8 cellular contexts compared by ENCODE assay signal in the genomic region with DNA sequence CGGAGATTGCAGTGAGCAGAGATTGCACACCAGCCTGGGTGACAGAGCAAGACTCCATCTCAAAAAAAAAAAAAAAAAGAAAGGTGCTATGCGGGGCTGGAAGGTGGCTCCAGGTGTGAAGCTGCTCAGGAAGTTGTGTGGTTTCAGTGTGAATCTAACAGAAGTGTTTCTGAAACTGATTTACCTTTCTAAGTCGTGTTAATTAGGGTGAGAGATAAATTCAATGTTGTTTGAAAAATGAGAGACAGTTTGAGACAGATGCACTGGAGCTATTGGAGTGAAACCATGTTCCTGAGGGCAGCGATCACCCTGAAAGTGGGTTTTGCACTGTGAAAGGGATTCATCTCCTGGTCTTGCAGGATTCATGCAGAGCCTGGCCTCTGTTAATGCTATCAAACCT. TPM values are rescaled to one million over a fixed set of nuclear protein-coding genes. Genes with fewer than 3 reads are reported as not detected.
A peak's percentile ranks its signal among the peaks of the same experiment; 100 is the strongest.
DNase-seq lines count a peak whose midpoint lies in the region; ATAC-seq lines count a peak whose summit lies in the region.
"Not testable (repeated sequence)": the region's sequence is repeated elsewhere in the genome, so short reads cannot be mapped to it uniquely, and the experiment has no call there.

No MANE protein-coding gene starts in this region.

- intact Hi-C loops in activated CD4-positive, alpha-beta memory T cell treated with anti-CD3 and anti-CD28 coated beads for 36 hours (cut with micrococcal nuclease); naive thymus-derived CD4-positive, alpha-beta T cell (cut with micrococcal nuclease): not testable (repeated sequence)

- not testable (repeated sequence) for H4K20me1 ChIP-seq in BLaER1 treated with 17β-estradiol and CSF1 and Interleukin-3, amounts not matched to agents 10 nM and 100 nM

- H3K36me3 Mint-ChIP-seq in IgD-negative memory B cell = not testable (repeated sequence)
- H3K36me3 Mint-ChIP-seq in activated CD4-positive, alpha-beta memory T cell treated with anti-CD3 and anti-CD28 coated beads for 36 hours = peaks cover 10% of the 10 kb centered on the region
- H3K36me3 Mint-ChIP-seq in naive thymus-derived CD4-positive, alpha-beta T cell = peaks cover 0 to 13% (median 9%) of the 10 kb centered on the region in 5 donors

- H3K27ac ChIP-seq in BLaER1 treated with 17β-estradiol and CSF1 and Interleukin-3, amounts not matched to agents 10 nM and 100 nM = peak overlapping the region in 1 of 11 experiments; percentile 1; a peak in 2 of 22 replicates
- not testable (repeated sequence) for H3K27ac ChIP-seq in naive thymus-derived CD4-positive, alpha-beta T cell (ENCODE audit: low read depth, low read length)

- POLR2A ChIA-PET in activated CD4-positive, alpha-beta memory T cell treated with anti-CD3 and anti-CD28 coated beads for 36 hours (lab: Charles Lee); naive thymus-derived CD4-positive, alpha-beta T cell (lab: Charles Lee): not testable (repeated sequence)

- H3K27ac Mint-ChIP-seq in IgD-negative memory B cell = peak overlapping the region; percentile 67 to 92 (median 79)
- peak overlapping the region; percentile 28 for H3K27ac Mint-ChIP-seq in activated CD4-positive, alpha-beta memory T cell treated with anti-CD3 and anti-CD28 coated beads for 36 hours
- peak overlapping the region in 3 of 9 donors; percentile 44 to 58 (median 49) for H3K27ac Mint-ChIP-seq in naive thymus-derived CD4-positive, alpha-beta T cell

- H3K4me2 ChIP-seq in BLaER1 treated with 17β-estradiol and CSF1 and Interleukin-3, amounts not matched to agents 10 nM and 100 nM = peak overlapping the region in 9 of 11 experiments; percentile 24 to 76 (median 60); a peak in 17 of 22 replicates

- H3K4me1 Mint-ChIP-seq in IgD-negative memory B cell = peaks cover 23 to 29% (median 27%) of the 10 kb centered on the region in 3 donors
- H3K4me1 Mint-ChIP-seq in activated CD4-positive, alpha-beta memory T cell treated with anti-CD3 and anti-CD28 coated beads for 36 hours (ENCODE audit: low read depth) = peaks cover 18% of the 10 kb centered on the region
- not testable (repeated sequence) for H3K4me1 Mint-ChIP-seq in naive thymus-derived CD4-positive, alpha-beta T cell

- H3K4me3 ChIP-seq in BLaER1 treated with 17β-estradiol and CSF1 and Interleukin-3, amounts not matched to agents 10 nM and 100 nM; naive thymus-derived CD4-positive, alpha-beta T cell (ENCODE audit: low read length): not testable (repeated sequence)

- H3K4me3 Mint-ChIP-seq in IgD-negative memory B cell = peak overlapping the region; percentile 42 to 84 (median 68)
- H3K4me3 Mint-ChIP-seq in activated CD4-positive, alpha-beta memory T cell treated with anti-CD3 and anti-CD28 coated beads for 36 hours = not testable (repeated sequence)
- peak overlapping the region in 1 of 10 donors; percentile 21 for H3K4me3 Mint-ChIP-seq in naive thymus-derived CD4-positive, alpha-beta T cell

- H3K4me1 ChIP-seq in BLaER1 treated with 17β-estradiol and CSF1 and Interleukin-3, amounts not matched to agents 10 nM and 100 nM = peaks cover 12 to 31% (median 26%) of the 10 kb centered on the region in 10 experiments
- H3K4me1 ChIP-seq in naive thymus-derived CD4-positive, alpha-beta T cell (ENCODE audit: control insufficient read depth in 2 of 2, insufficient read depth in 2 of 2, low read length in 2 of 2) = peaks cover 0 to 10% of the 10 kb centered on the region in 2 donors

- H3K27me3 Mint-ChIP-seq in IgD-negative memory B cell; activated CD4-positive, alpha-beta memory T cell treated with anti-CD3 and anti-CD28 coated beads for 36 hours; naive thymus-derived CD4-positive, alpha-beta T cell: not testable (repeated sequence)

- H3K27me3 ChIP-seq in BLaER1 treated with 17β-estradiol and CSF1 and Interleukin-3, amounts not matched to agents 10 nM and 100 nM; naive thymus-derived CD4-positive, alpha-beta T cell (ENCODE audit: control insufficient read depth in 2 of 2, insufficient read depth in 2 of 2, low read length in 2 of 2): not testable (repeated sequence)

- not testable (repeated sequence) for H3K9me3 Mint-ChIP-seq in IgD-negative memory B cell; activated CD4-positive, alpha-beta memory T cell treated with anti-CD3 and anti-CD28 coated beads for 36 hours; naive thymus-derived CD4-positive, alpha-beta T cell

- peak overlapping the region in 3 of 11 experiments; percentile 3 to 25 (median 6); a peak in 3 of 22 replicates for H3K9ac ChIP-seq in BLaER1 treated with 17β-estradiol and CSF1 and Interleukin-3, amounts not matched to agents 10 nM and 100 nM

- not testable (repeated sequence) for DNase-seq in activated CD4-positive, alpha-beta memory T cell treated with anti-CD3 and anti-CD28 coated beads for 36 hours; naive thymus-derived CD4-positive, alpha-beta T cell

- H3K9me3 ChIP-seq in BLaER1 treated with 17β-estradiol and CSF1 and Interleukin-3, amounts not matched to agents 10 nM and 100 nM (replicated peaks in 1 of 11); naive thymus-derived CD4-positive, alpha-beta T cell (ENCODE audit: control insufficient read depth in 2 of 3, low read length in 3 of 3): not testable (repeated sequence)

- CTCF ChIA-PET in activated CD4-positive, alpha-beta memory T cell treated with anti-CD3 and anti-CD28 coated beads for 36 hours (lab: Charles Lee); naive thymus-derived CD4-positive, alpha-beta T cell (lab: Charles Lee): not testable (repeated sequence)

- H3K36me3 ChIP-seq in BLaER1 treated with 17β-estradiol and CSF1 and Interleukin-3, amounts not matched to agents 10 nM and 100 nM = peaks cover 1 to 20% (median 9%) of the 10 kb centered on the region in 11 experiments
- H3K36me3 ChIP-seq in naive thymus-derived CD4-positive, alpha-beta T cell (ENCODE audit: control insufficient read depth in 2 of 3, insufficient read depth in 3 of 3, low read length in 3 of 3) = not testable (repeated sequence)

- ATAC-seq in GM18508 (IDR thresholded peaks at IDR 0.05; ENCODE audit: insufficient read depth, unreplicated experiment) (peak; percentile 13), GM19397 (IDR thresholded peaks at IDR 0.05; ENCODE audit: unreplicated experiment) (peak; percentile 33), GM21737 (IDR thresholded peaks at IDR 0.05; ENCODE audit: unreplicated experiment) (peak; percentile 31), HG03064 (IDR thresholded peaks at IDR 0.05; ENCODE audit: low read depth, unreplicated experiment) (peak; percentile 17)
- ATAC-seq in naive thymus-derived CD4-positive, alpha-beta T cell = peak; percentile 56

RNA-seq across cellular contexts. Expression of gene TLK2, which starts 25.0 kb away (rescaled TPM):
- 12.1 TPM for polyA plus RNA-seq in IgD-negative memory B cell
- total RNA-seq in activated CD4-positive, alpha-beta memory T cell treated with anti-CD3 and anti-CD28 coated beads for 36 hours = 10 to 100 TPM; 30.7 to 31.6 TPM
- total RNA-seq in naive thymus-derived CD4-positive, alpha-beta T cell = 10 to 100 TPM; 48.1 to 84.8 (median 68.6) TPM
- 10 to 100 TPM in 1 of 2 donors, 1 to 10 TPM in 1; 7.6 to 12.0 TPM for polyA plus RNA-seq in naive thymus-derived CD4-positive, alpha-beta T cell

RNA-seq across cellular contexts. Expression of gene METTL2A, which starts 30.0 kb away (rescaled TPM):
- polyA plus RNA-seq in IgD-negative memory B cell = 18.4 TPM
- 10 to 100 TPM; 26.6 to 27.4 TPM for total RNA-seq in activated CD4-positive, alpha-beta memory T cell treated with anti-CD3 and anti-CD28 coated beads for 36 hours
- 10 to 100 TPM in 4 of 5 experiments, 1 to 10 TPM in 1; 8.8 to 20.9 (median 15.2) TPM for total RNA-seq in naive thymus-derived CD4-positive, alpha-beta T cell
- polyA plus RNA-seq in naive thymus-derived CD4-positive, alpha-beta T cell = 10 to 100 TPM; 14.7 to 18.1 TPM
